In genomic region chr2:160045703-160046210, GRCh38 we compare ENCODE assay signal across 9 cellular contexts. TPM values are rescaled to one million over a fixed set of nuclear protein-coding genes. Genes with fewer than 3 reads are reported as not detected.
"Had no signal": no experiment of that assay in that cellular context is flagged by ENCODE, and none has a peak within 500 bp of the region (broad histone marks: within the 10 kb centered on the region; RNA-seq: fewer than 3 reads in every experiment).

No MANE protein-coding gene starts in this region.

- FAIRE-seq: K562 had no signal

- ATAC-seq: HCT116, K562 had no signal

- H3K4me1 ChIP-seq: HAP-1 had no signal

- H3K36me3 ChIP-seq: HAP-1 had no signal

- H3K27ac ChIP-seq: GM23248, HL-60 had no signal

- DNase-seq: GM23248, GOT3, H7, HFFc6, IMR-90 had no signal

- H3K9me3 ChIP-seq: HAP-1 had no signal

- H3K9ac ChIP-seq: GM23248 had no signal

- H2AFZ ChIP-seq: GM23248 had no signal

- H3K4me3 ChIP-seq: GM23248, HAP-1, K562 had no signal

- H3K9me3 Mint-ChIP-seq: HFFc6 had no signal

- H3K27ac Mint-ChIP-seq: HFFc6 had no signal

- H3K4me3 Mint-ChIP-seq: HFFc6 had no signal

RNA-seq across cellular contexts. Expression of gene PLA2R1, which starts 16.7 kb away (rescaled TPM):
- total RNA-seq: K562 had no signal
- polyA plus RNA-seq: K562 had no signal
